In the genomic region with DNA sequence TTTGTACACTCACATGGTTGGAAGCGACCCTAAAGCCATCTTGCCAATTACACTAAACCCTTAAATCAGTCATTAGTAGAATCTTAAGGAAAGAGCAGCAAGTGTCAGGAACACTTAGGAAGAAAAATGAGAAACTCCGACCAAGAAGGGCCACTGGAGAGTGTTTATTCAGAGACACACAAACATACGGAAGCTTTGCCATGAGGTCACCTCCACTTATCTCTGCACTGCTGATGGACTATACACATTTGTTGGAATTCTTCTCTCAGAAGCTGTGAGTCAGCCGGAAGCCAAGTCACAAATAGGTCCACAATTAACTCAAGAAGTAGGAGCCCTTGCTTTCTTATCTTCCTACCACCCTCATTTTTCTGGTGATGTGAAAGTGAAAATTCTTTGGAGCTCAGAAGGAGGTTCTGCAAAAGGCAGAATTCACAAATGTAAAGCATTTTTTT, we compare ENCODE assay signal across 24 cellular contexts. TPM values are rescaled to one million over a fixed set of nuclear protein-coding genes. Genes with fewer than 3 reads are reported as not detected.
DNase-seq lines count a peak whose midpoint lies in the region; ATAC-seq, FAIRE-seq and TF ChIP-seq lines count a peak whose summit lies in the region.
"Had no signal": no experiment of that assay in that cellular context is flagged by ENCODE, and none has a peak within 500 bp of the region (broad histone marks: within the 10 kb centered on the region; RNA-seq: fewer than 3 reads in every experiment).

No MANE protein-coding gene starts in this region.

- no peak overlapping the region for H2BK5ac ChIP-seq in trophoblast cell (ENCODE audit: low read depth, low read length, poor library complexity)

- H3K27ac Mint-ChIP-seq in GM23338: no peak overlapping the region
- H3K27ac Mint-ChIP-seq in T-cell: no peak overlapping the region
- H3K27ac Mint-ChIP-seq: activated CD4-positive, alpha-beta T cell treated with anti-CD3 and anti-CD28 coated beads, Interleukin-2, amount 10 ng/mL, durations not matched to agents 7 days and 5 days; memory B cell; naive thymus-derived CD8-positive, alpha-beta T cell had no signal

- H4K12ac ChIP-seq in trophoblast cell (ENCODE audit: low read depth, low read length): no peak overlapping the region

- no peak overlapping the region for H3K4me2 ChIP-seq in GM23338
- H3K4me2 ChIP-seq in trophoblast cell (ENCODE audit: low read length): no peak overlapping the region

- no peaks in the 10 kb centered on the region for H3K79me2 ChIP-seq in GM23338 (replicated peaks; ENCODE audit: insufficient read depth)
- no peaks in the 10 kb centered on the region for H3K79me2 ChIP-seq in trophoblast cell (ENCODE audit: control insufficient read depth, insufficient read depth, low read length, poor library complexity)

- TF ChIP-seq POLR2A in esophagus muscularis mucosa (IDR thresholded peaks at IDR 0.05; ENCODE audit: low read depth) (no peak), GM12891 (IDR thresholded peaks at IDR 0.05; ENCODE audit: low read depth, low read length) (no peak)

- H3K36me3 ChIP-seq in GM23338 (ENCODE audit: insufficient read depth) (no peaks in the 10 kb centered on the region), esophagus muscularis mucosa (no peaks in the 10 kb centered on the region), trophoblast cell (ENCODE audit: control insufficient read depth in 1 of 2, insufficient read depth in 2 of 2, low read length in 2 of 2) (no peaks in the 10 kb centered on the region)
- H3K36me3 ChIP-seq: pancreas, sigmoid colon, thyroid gland had no signal

- 64% methylated on average over 4 of the region's 4 CpGs for WGBS in esophagus muscularis mucosa
- WGBS in trophoblast cell (ENCODE audit: extremely low coverage, insufficient coverage, insufficient read length): no CpG with 5 or more reads among the region's 4 CpGs

- H3K4ac ChIP-seq in trophoblast cell (ENCODE audit: low read depth, low read length): no peak overlapping the region

- H3K9ac ChIP-seq in trophoblast cell (ENCODE audit: low read length): no peak overlapping the region

- no peak overlapping the region for H2AK5ac ChIP-seq in trophoblast cell (ENCODE audit: low read length)

- H3K9me3 Mint-ChIP-seq in GM23338 (no peaks in the 10 kb centered on the region), T-cell (no peaks in the 10 kb centered on the region)
- H3K9me3 Mint-ChIP-seq: activated CD4-positive, alpha-beta T cell treated with anti-CD3 and anti-CD28 coated beads, Interleukin-2, amount 10 ng/mL, durations not matched to agents 7 days and 5 days; central memory CD8-positive, alpha-beta T cell; memory B cell; naive thymus-derived CD8-positive, alpha-beta T cell had no signal

- H3K14ac ChIP-seq in trophoblast cell (ENCODE audit: low read length): no peak overlapping the region

- H3K18ac ChIP-seq in trophoblast cell (ENCODE audit: low read length): no peak overlapping the region

- H3K4me1 ChIP-seq in GM23338 (ENCODE audit: insufficient read depth): no peaks in the 10 kb centered on the region
- peaks cover 0 to 5% (median 2%) of the 10 kb centered on the region in 4 donors for H3K4me1 ChIP-seq in esophagus muscularis mucosa
- H3K4me1 ChIP-seq in trophoblast cell (ENCODE audit: control insufficient read depth in 1 of 2, insufficient read depth in 2 of 2, low read length in 2 of 2): no peaks in the 10 kb centered on the region
- H3K4me1 ChIP-seq: pancreas, sigmoid colon, thyroid gland had no signal

- H2BK12ac ChIP-seq in trophoblast cell (ENCODE audit: low read length): no peak overlapping the region

- H2AFZ ChIP-seq in GM23338 (peak overlapping the region; percentile 69), trophoblast cell (ENCODE audit: insufficient read depth, low read length, poor library complexity) (no peak overlapping the region)

- POLR2A ChIA-PET in T-cell (lab: Charles Lee): interaction anchor here in 1 of 2 donors (0.9 kb wide), 1 partner anchor 11 kb away, joined by 3 read pairs; no protein-coding TSS in a partner anchor

- H3K36me3 Mint-ChIP-seq in GM23338 (ENCODE audit: low read depth): no peaks in the 10 kb centered on the region
- H3K36me3 Mint-ChIP-seq in T-cell: no peaks in the 10 kb centered on the region
- H3K36me3 Mint-ChIP-seq: memory B cell had no signal

- H3K27ac ChIP-seq in GM23338 (ENCODE audit: low read depth) (no peak overlapping the region), esophagus muscularis mucosa (replicated peaks in 1 of 4) (no peak overlapping the region), trophoblast cell (ENCODE audit: low read depth, low read length) (no peak overlapping the region)
- H3K27ac ChIP-seq: pancreas, sigmoid colon, thyroid gland had no signal

- CTCF ChIA-PET in T-cell (lab: Charles Lee): no interaction called here

- H3F3A ChIP-seq in GM23338 (replicated peaks; ENCODE audit: low read depth): no peaks in the 10 kb centered on the region

- H2BK120ac ChIP-seq in trophoblast cell (ENCODE audit: insufficient read depth, low read length, poor library complexity): no peak overlapping the region

- peaks cover 4% of the 10 kb centered on the region; the same call in 1 of the 3 replicates for H3K4me1 Mint-ChIP-seq in GM23338
- H3K4me1 Mint-ChIP-seq in T-cell: no peaks in the 10 kb centered on the region
- H3K4me1 Mint-ChIP-seq: activated CD4-positive, alpha-beta T cell treated with anti-CD3 and anti-CD28 coated beads, Interleukin-2, amount 10 ng/mL, durations not matched to agents 7 days and 5 days; central memory CD8-positive, alpha-beta T cell; memory B cell; naive thymus-derived CD8-positive, alpha-beta T cell had no signal

- H3K23ac ChIP-seq in trophoblast cell (ENCODE audit: low read length): no peak overlapping the region

- TF ChIP-seq CTCF in GM23338 (conservative IDR thresholded peaks at IDR 0.05; ENCODE audit: low read depth in 2 of 2) (no peak), esophagus muscularis mucosa (IDR thresholded peaks at IDR 0.05) (no peak)

- no peak overlapping the region for H4K8ac ChIP-seq in trophoblast cell (ENCODE audit: low read depth, low read length)

- H3K9me3 ChIP-seq in esophagus muscularis mucosa: no peaks in the 10 kb centered on the region
- no peaks in the 10 kb centered on the region for H3K9me3 ChIP-seq in trophoblast cell (ENCODE audit: insufficient read depth, low read depth, low read length)
- H3K9me3 ChIP-seq: pancreas, sigmoid colon, thyroid gland had no signal

- no peak for ATAC-seq in GM23338
- no peak for ATAC-seq in HG03460 (IDR thresholded peaks at IDR 0.05; ENCODE audit: unreplicated experiment)
- no peak for ATAC-seq in T-cell (replicated peaks in 1 of 4)
- ATAC-seq: naive thymus-derived CD8-positive, alpha-beta T cell; pancreas had no signal

- peaks cover under 1% of the 10 kb centered on the region for H3K27me3 Mint-ChIP-seq in GM23338 (ENCODE audit: insufficient read depth, low read depth, poor library complexity)
- H3K27me3 Mint-ChIP-seq in T-cell: peaks cover 19 to 30% of the 10 kb centered on the region in 2 donors

- no peak for TF ChIP-seq EP300 in esophagus muscularis mucosa (IDR thresholded peaks at IDR 0.05)

- intact Hi-C loops in esophagus muscularis mucosa (cut with DNase I): no loop called here

- H3K27me3 ChIP-seq in GM23338 (ENCODE audit: insufficient read depth): no peaks in the 10 kb centered on the region
- peaks cover 0 to 12% (median 0%) of the 10 kb centered on the region in 4 donors for H3K27me3 ChIP-seq in esophagus muscularis mucosa
- no peaks in the 10 kb centered on the region for H3K27me3 ChIP-seq in trophoblast cell (ENCODE audit: insufficient read depth, low read length)
- H3K27me3 ChIP-seq: pancreas, sigmoid colon, thyroid gland had no signal

- no peaks in the 10 kb centered on the region for H3K9me2 ChIP-seq in GM23338 (ENCODE audit: insufficient read depth)

- FAIRE-seq in RCC 7860 (lab: Jason Lieb, UNC) (no peak), GM12891 (lab: Jason Lieb, UNC) (no peak)
- FAIRE-seq: pancreas had no signal

- DNase-seq in GM23338 (ENCODE audit: low spot score): no peak
- peak; percentile 17 for DNase-seq in RCC 7860 (ENCODE audit: low spot score)
- peak; percentile 21 for DNase-seq in esophagus muscularis mucosa (ENCODE audit: extremely low spot score)
- DNase-seq in trophoblast cell: peak; percentile 53 to 69
- no peak for DNase-seq in stimulated activated CD4-positive, alpha-beta T cell treated with anti-CD3 and anti-CD28 coated beads, Interleukin-15, amount 100 ng/mL, for 24 hours
- no peak for DNase-seq in GM12891 (ENCODE audit: insufficient read length, low spot score)
- DNase-seq in T-cell: no peak
- DNase-seq: activated CD4-positive, alpha-beta T cell treated with anti-CD3 and anti-CD28 coated beads, Interleukin-2, amount 10 ng/mL, durations not matched to agents 7 days and 5 days; activated CD8-positive, alpha-beta memory T cell treated with anti-CD3 and anti-CD28 coated beads, Interleukin-2, amount 50 U/mL, for 48 hours; activated gamma-delta T cell; DND-41; effector CD8-positive, alpha-beta T cell; GOT3; hippocampal formation; naive thymus-derived CD8-positive, alpha-beta T cell; pancreas; sigmoid colon; stimulated activated CD4-positive, alpha-beta T cell treated with anti-CD3 and anti-CD28 coated beads, Interleukin-1b, Interleukin-23, amount 100 ng/mL, for 48 hours; stimulated activated naive CD4-positive, alpha-beta T cell treated with Interleukin-2 at 50 U/mL for 16 hours; thyroid gland had no signal

- H4K20me1 ChIP-seq in GM23338 (replicated peaks; ENCODE audit: insufficient read depth): no peaks in the 10 kb centered on the region

- H3K4me3 ChIP-seq in GM23338 (no peak overlapping the region), esophagus muscularis mucosa (no peak overlapping the region), trophoblast cell (ENCODE audit: low read depth, low read length) (no peak overlapping the region)
- H3K4me3 ChIP-seq: pancreas, sigmoid colon, thyroid gland had no signal

- H4K91ac ChIP-seq in trophoblast cell (ENCODE audit: low read depth, low read length): no peak overlapping the region

- no peaks in the 10 kb centered on the region for H3K79me1 ChIP-seq in trophoblast cell (ENCODE audit: low read length)

- H3K4me3 Mint-ChIP-seq in GM23338 (no peak overlapping the region), T-cell (no peak overlapping the region)
- H3K4me3 Mint-ChIP-seq: activated CD4-positive, alpha-beta T cell treated with anti-CD3 and anti-CD28 coated beads, Interleukin-2, amount 10 ng/mL, durations not matched to agents 7 days and 5 days; central memory CD8-positive, alpha-beta T cell; memory B cell; naive thymus-derived CD8-positive, alpha-beta T cell had no signal

TF ChIP-seq in GM12891, 5 proteins besides CTCF, POLR2A, EP300 and RAD21:
- TF ChIP-seq SPI1 (IDR thresholded peaks at IDR 0.05; ENCODE audit: low read depth, low read length) (no peak), PAX5 (IDR thresholded peaks at IDR 0.05; ENCODE audit: insufficient read depth, low read length, severe bottlenecking) (no peak)

RNA-seq across cellular contexts. Expression of a gene that starts 21.6 kb away (rescaled TPM):
- total RNA-seq in GM23338 (2014; rRNA removed; shearing (Covaris generic)): not detected in 2 replicates
- polyA plus RNA-seq in GM23338 (2016; fragmentation: Nextera tagmentation; extraction: Ambion mirVana): not detected in 2 replicates
- total RNA-seq in esophagus muscularis mucosa (not detected), T-cell (not detected)
- not detected in 2 replicates for polyA plus RNA-seq in trophoblast cell (2013)
- polyA plus RNA-seq in GM12891 (2012; ENCODE audit: low read depth, missing spikeins): not detected
- total RNA-seq: activated CD4-positive, alpha-beta T cell treated with anti-CD3 and anti-CD28 coated beads, Interleukin-2, amount 10 ng/mL, durations not matched to agents 7 days and 5 days; kidney epithelial cell; naive thymus-derived CD8-positive, alpha-beta T cell; pancreas; sigmoid colon; thyroid gland had no signal
- polyA plus RNA-seq: naive thymus-derived CD8-positive, alpha-beta T cell; pancreas; sigmoid colon had no signal

Comparison
In these comparisons a context has a peak if more than half of its experiments do, and no peak if none do; other contexts are left out.
1. DNase-seq: peak in RCC 7860 (single experiment), esophagus muscularis mucosa (single experiment) and trophoblast cell (2 of 2); none in GM23338 (single experiment), stimulated activated CD4-positive, alpha-beta T cell treated with anti-CD3 and anti-CD28 coated beads, Interleukin-15, amount 100 ng/mL, for 24 hours (single experiment), GM12891 (single experiment) and T-cell (0 of 34).